Comparison of ENCODE assay signal across 17 cellular contexts in genomic region chr3:194824676-194825075, GRCh38.
DNase-seq lines count a peak whose midpoint lies in the region; ATAC-seq and TF ChIP-seq lines count a peak whose summit lies in the region.
"Had no signal": no experiment of that assay in that cellular context is flagged by ENCODE, and none has a peak within 500 bp of the region (broad histone marks: within the 10 kb centered on the region; RNA-seq: fewer than 3 reads in every experiment).

No MANE protein-coding gene starts in this region.

- dilution Hi-C loops in IMR-90 (cut with HindIII; ENCODE audit: low sequenced_read_pairs, unreplicated experiment) = no loop called here

- CTCF ChIA-PET in IMR-90 (lab: Yijun Ruan, JAX) = no interaction called here

- no peaks in the 10 kb centered on the region for H3K4me1 ChIP-seq in IMR-90 (ENCODE audit: control insufficient read depth, insufficient read depth, low read length)
- H3K4me1 ChIP-seq: A549 had no signal

- H3K18ac ChIP-seq in IMR-90 (ENCODE audit: low read depth, low read length) = no peak overlapping the region

- in situ Hi-C loops in IMR-90 (cut with MboI; ENCODE audit: low sequenced_read_pairs) = no loop called here

- TF ChIP-seq CTCF in IMR-90 (conservative IDR thresholded peaks at IDR 0.05; ENCODE audit: low read depth, low read length) = no peak

- H3K4ac ChIP-seq in IMR-90 (ENCODE audit: low read depth, low read length) = no peak overlapping the region

- no peaks in the 10 kb centered on the region for H3K79me1 ChIP-seq in IMR-90 (ENCODE audit: low read depth in 1 of 2, low read length in 2 of 2)

- H3K9me1 ChIP-seq in IMR-90 (ENCODE audit: insufficient read depth, low read length) = 0 out of 2 replicates have a peak, but pooled peaks cover 3% of the 10 kb centered on the region

- H2BK5ac ChIP-seq in IMR-90 (ENCODE audit: low read depth, low read length, poor library complexity, severe bottlenecking) = no peak overlapping the region

- no peak overlapping the region for H2BK15ac ChIP-seq in IMR-90 (ENCODE audit: low read depth, low read length)

- no peak overlapping the region for H3K23ac ChIP-seq in IMR-90 (ENCODE audit: low read depth, low read length)

- no peak overlapping the region for H4K5ac ChIP-seq in IMR-90 (ENCODE audit: low read depth, low read length)

- no peak overlapping the region for H3K27ac ChIP-seq in IMR-90 (ENCODE audit: insufficient read depth, low read length)
- H3K27ac ChIP-seq: A549, SK-N-MC, thoracic aorta had no signal

- WGBS in IMR-90 (ENCODE audit: extremely low coverage in 2 of 2, insufficient read length in 1 of 2), 2 experiments = 80% methylated on average over 12 of the region's 16 CpGs; no CpG with 5 or more reads in 1 of the 2 experiments

- no peaks in the 10 kb centered on the region for H3K36me3 ChIP-seq in IMR-90 (ENCODE audit: control insufficient read depth, insufficient read depth, low read length)
- H3K36me3 ChIP-seq: thoracic aorta had no signal

- H4K91ac ChIP-seq in IMR-90 (ENCODE audit: insufficient read depth, low read depth, low read length) = no peak overlapping the region

- H3K4me3 ChIP-seq in IMR-90 (ENCODE audit: insufficient read depth, low read depth, low read length) = no peak overlapping the region
- H3K4me3 ChIP-seq: A549, SK-N-MC, thoracic aorta had no signal

- H2BK20ac ChIP-seq in IMR-90 (ENCODE audit: low read depth, low read length) = 0 out of 2 replicates have a peak overlapping the region, but pooled peaks have one; percentile 10

- BruUV-seq in IMR-90 (replicated peaks; lab: Mats Ljungman, UMichigan) = no TSS peak

- no peak overlapping the region for H3K9ac ChIP-seq in IMR-90 (ENCODE audit: low read depth, low read length)

- no peak for TF ChIP-seq POLR2A in IMR-90 (IDR thresholded peaks at IDR 0.05; ENCODE audit: low read depth, low read length)

- DNase-seq in A172 (ENCODE audit: low spot score) (peak; percentile 61), IMR-90 (peak; percentile 29), astrocyte of the hippocampus (ENCODE audit: low read depth, low spot score) (peak; percentile 44), left ventricle myocardium superior (peak; percentile 81), NCI-H2081 (lab: John Stamatoyannopoulos, UW) (no peak), COR-L47 (lab: John Stamatoyannopoulos, UW) (no peak)
- DNase-seq: activated CD8-positive, alpha-beta memory T cell treated with anti-CD3 and anti-CD28 coated beads for 24 hours; GOT3; NCI-H1092; NCI-H2171; posterior cingulate gyrus had no signal

- POLR2A ChIA-PET in IMR-90 (lab: Charles Lee; ENCODE audit: unreplicated experiment) = no interaction called here

- no peak overlapping the region for H3K14ac ChIP-seq in IMR-90 (replicated peaks; ENCODE audit: low read depth, low read length)

- H3K56ac ChIP-seq in IMR-90 (ENCODE audit: extremely low read depth, insufficient read depth, low read length) = no peak overlapping the region

- no peak overlapping the region for H2BK120ac ChIP-seq in IMR-90 (ENCODE audit: low read depth, low read length)

- no peaks in the 10 kb centered on the region for H3K9me3 ChIP-seq in IMR-90 (ENCODE audit: control insufficient read depth, insufficient read depth, low read length)
- H3K9me3 ChIP-seq: A549, thoracic aorta had no signal

- H3K4me2 ChIP-seq in IMR-90 (ENCODE audit: low read depth, low read length) = no peak overlapping the region
- H3K4me2 ChIP-seq: A549 had no signal

- H3K27me3 ChIP-seq in IMR-90 (ENCODE audit: control insufficient read depth, insufficient read depth, low read length) = peaks cover 19% of the 10 kb centered on the region

- H2AFZ ChIP-seq in IMR-90 (replicated peaks; ENCODE audit: low read length, poor library complexity) = peak overlapping the region; percentile 41

- no peaks in the 10 kb centered on the region; the same call in 1 of the 2 replicates for H4K20me1 ChIP-seq in IMR-90 (ENCODE audit: insufficient read depth, low read length)

- ATAC-seq in IMR-90 (ENCODE audit: low read depth) (no peak), left ventricle myocardium superior (peak; percentile 98), GM21528 (IDR thresholded peaks at IDR 0.05; ENCODE audit: low FRiP score, unreplicated experiment) (no peak), GM19351 (IDR thresholded peaks at IDR 0.05; ENCODE audit: unreplicated experiment) (no peak)
- ATAC-seq: A549, left lobe of liver had no signal

- no peak overlapping the region; the same call in 1 of the 2 replicates for H2AK5ac ChIP-seq in IMR-90 (ENCODE audit: low read depth, low read length)

- H2AK9ac ChIP-seq in IMR-90 (replicated peaks; ENCODE audit: low read depth, low read length, poor library complexity) = no peak overlapping the region

- H4K8ac ChIP-seq in IMR-90 (ENCODE audit: low read depth in 2 of 2, low read length in 2 of 2) = no peak overlapping the region

- intact Hi-C loops in IMR-90 (cut with micrococcal nuclease) = no loop called here
- intact Hi-C loops in left ventricle myocardium superior (cut with micrococcal nuclease) = no loop called here

- no peak for TF ChIP-seq RAD21 in IMR-90 (IDR thresholded peaks at IDR 0.05; ENCODE audit: low read length)

TF ChIP-seq in IMR-90, 13 proteins besides CTCF, POLR2A, EP300 and RAD21:
- TF ChIP-seq RCOR1 (IDR thresholded peaks at IDR 0.05; ENCODE audit: insufficient replicate concordance, low read length) = no peak
- no peak for TF ChIP-seq CEBPB (IDR thresholded peaks at IDR 0.05; ENCODE audit: low read depth, low read length)
- no peak for TF ChIP-seq MAZ (IDR thresholded peaks at IDR 0.05; ENCODE audit: borderline replicate concordance, low read depth, low read length)

Comparison
In these comparisons a context has a peak if more than half of its experiments do, and no peak if none do; other contexts are left out.
1. DNase-seq: peak in A172 (single experiment), IMR-90 (single experiment), astrocyte of the hippocampus (single experiment) and left ventricle myocardium superior (single experiment); none in NCI-H2081 (0 of 2) and COR-L47 (single experiment).